ENCODE assay signal across 8 cellular contexts in the genomic region with DNA sequence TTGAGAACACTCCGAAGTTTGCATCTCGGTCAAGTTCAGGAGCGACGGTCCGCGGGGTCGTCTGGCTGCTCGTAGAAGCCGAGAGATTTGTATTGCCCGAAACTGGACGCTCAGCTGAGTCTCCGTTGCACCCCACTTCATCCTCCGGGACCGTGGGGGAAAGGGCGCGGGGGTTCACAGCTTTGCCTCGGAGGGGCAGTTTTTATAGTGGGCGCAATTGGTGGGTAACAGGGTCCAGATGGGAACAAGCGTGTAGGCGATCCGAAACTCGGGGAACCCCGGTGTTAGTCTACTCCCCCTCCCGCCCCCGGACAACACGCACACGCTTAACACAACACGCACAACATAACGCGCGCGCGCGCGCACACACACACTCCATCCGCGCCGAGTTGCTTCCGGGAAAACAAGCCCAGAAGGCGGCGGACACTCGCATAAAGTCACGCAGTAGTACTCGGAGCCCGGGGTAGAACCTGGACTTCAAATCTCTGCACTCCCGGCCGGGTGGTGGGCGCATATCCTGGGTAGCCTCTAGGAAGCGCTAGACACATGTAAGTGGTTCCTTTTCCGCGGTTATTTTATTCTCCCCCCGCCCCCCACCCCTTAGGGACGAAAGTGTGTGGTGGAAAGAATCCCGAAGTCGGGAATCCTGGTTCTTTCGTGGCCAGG. TPM values are rescaled to one million over a fixed set of nuclear protein-coding genes. Genes with fewer than 3 reads are reported as not detected.
DNase-seq lines count a peak whose midpoint lies in the region; ATAC-seq, FAIRE-seq and TF ChIP-seq lines count a peak whose summit lies in the region.

No MANE protein-coding gene starts in this region.

- H3K9me3 ChIP-seq in ovary = no peaks in the 10 kb centered on the region
- no peaks in the 10 kb centered on the region for H3K9me3 ChIP-seq in thoracic aorta

- TF ChIP-seq POLR2A in GM12892 (IDR thresholded peaks at IDR 0.05; ENCODE audit: low read depth, low read length) (peak; percentile 44; the same call in 1 of the 2 replicates), ovary (IDR thresholded peaks at IDR 0.05) (peak; percentile 66)

- peak overlapping the region; percentile 67 for H3K4me3 ChIP-seq in ovary
- peak overlapping the region; percentile 83 for H3K4me3 ChIP-seq in thoracic aorta

- no peaks in the 10 kb centered on the region for H3K27me3 ChIP-seq in ovary
- H3K27me3 ChIP-seq in thoracic aorta (replicated peaks; ENCODE audit: insufficient read depth) = no peaks in the 10 kb centered on the region

- H3K36me3 ChIP-seq in ovary (no peaks in the 10 kb centered on the region), thoracic aorta (peaks cover 4% of the 10 kb centered on the region)

- peaks cover 1% of the 10 kb centered on the region for H3K4me1 ChIP-seq in ovary (ENCODE audit: insufficient read depth)
- peaks cover 5 to 9% of the 10 kb centered on the region in 2 donors for H3K4me1 ChIP-seq in thoracic aorta (ENCODE audit: control insufficient read depth in 1 of 2, low read depth in 2 of 2)

- ATAC-seq in Right ventricle myocardium superior (ENCODE audit: poor library complexity) (peak; percentile 37), thoracic aorta (ENCODE audit: insufficient number of reproducible peaks, low FRiP score, low read depth) (peak; percentile 27), HG02623 (IDR thresholded peaks at IDR 0.05; ENCODE audit: unreplicated experiment) (no peak)

- no peak for DNase-seq in GM12892 (ENCODE audit: insufficient read length)
- peak; percentile 81 for DNase-seq in NAMALWA (ENCODE audit: low spot score)
- DNase-seq in SKM-1 treated with dmso at 0.1 percent for 144 hours (lab: John Stamatoyannopoulos, UW; ENCODE audit: unreplicated experiment) = peak; percentile 67
- peak; percentile 53 for DNase-seq in activated naive CD8-positive, alpha-beta T cell treated with anti-CD3 and anti-CD28 coated beads, Interleukin-2, amount 50 U/mL, for 16 hours (ENCODE audit: low read depth, low spot score)
- DNase-seq in Right ventricle myocardium superior = peak; percentile 94
- peak; percentile 88 to 94 (median 91) for DNase-seq in ovary
- peak; percentile 84 for DNase-seq in thoracic aorta (ENCODE audit: low spot score)

- H3K27ac ChIP-seq in ovary = peak overlapping the region; percentile 90 to 99
- H3K27ac ChIP-seq in thoracic aorta = peak overlapping the region; percentile 97 to 99

- WGBS in ovary, 3 donors = 0 to 1% (median 0%) methylated on average over 53 to 56 of the region's 56 CpGs

- peak; percentile 44 to 81 (median 74) for TF ChIP-seq CTCF in ovary (IDR thresholded peaks at IDR 0.05)
- TF ChIP-seq CTCF in thoracic aorta (IDR thresholded peaks at IDR 0.05) = peak; percentile 42

- intact Hi-C loops in Right ventricle myocardium superior (cut with DNase I) = loop anchor here (2.0 to 10.0 kb wide), 7 partner anchors 30 to 912 kb away; a partner anchor contains a TSS
- intact Hi-C loops in ovary (cut with DNase I) = loop anchor here (2.0 to 10.0 kb wide), 10 partner anchors 110 to 922 kb away; a partner anchor contains a TSS

- peak; percentile 77 for FAIRE-seq in GM12892 (lab: Jason Lieb, UNC)

- TF ChIP-seq EP300 in ovary (IDR thresholded peaks at IDR 0.05) = no peak

RNA-seq across cellular contexts. Expression of a gene that starts 1.0 kb away (rescaled TPM):
- polyA plus RNA-seq in GM12892 (2012; ENCODE audit: missing spikeins) = 5.2 TPM
- 54.8 TPM for total RNA-seq in Right ventricle myocardium superior
- 100 to 1,000 TPM in 6 of 7 donors, 10 to 100 TPM in 1; 50.7 to 740 (median 155) TPM for total RNA-seq in ovary
- 100 to 1,000 TPM; 125 to 231 TPM for polyA plus RNA-seq in ovary
- total RNA-seq in thoracic aorta = 100 to 1,000 TPM; 132 to 396 TPM
